ENCODE assay signal across 14 cellular contexts in the genomic region with DNA sequence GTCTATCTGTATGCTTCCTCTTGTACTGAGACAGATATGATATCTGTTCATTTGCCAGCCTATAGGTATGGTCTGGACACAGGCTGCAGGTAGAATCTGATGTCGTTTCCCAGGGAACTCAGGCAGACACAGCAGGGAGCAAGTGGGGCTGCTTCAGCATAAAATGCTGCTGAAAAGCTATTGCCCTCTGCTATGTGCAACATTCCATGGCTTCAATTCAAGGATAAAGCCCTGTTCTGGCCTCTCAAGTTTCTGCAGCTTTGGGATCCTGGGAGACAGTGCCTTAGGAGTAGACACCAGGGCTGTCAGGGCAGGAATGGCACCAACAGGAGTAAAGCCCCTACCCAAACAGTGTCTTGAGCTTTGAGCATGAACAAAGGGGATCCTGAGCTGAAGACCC.
"Had no signal": no experiment of that assay in that cellular context is flagged by ENCODE, and none has a peak within 500 bp of the region (broad histone marks: within the 10 kb centered on the region; RNA-seq: fewer than 3 reads in every experiment).

No MANE protein-coding gene starts in this region.

- H3K9me3 ChIP-seq: tibial artery had no signal

- H3K36me3 ChIP-seq: brain microvascular endothelial cell, tibial artery, WERI-Rb-1 had no signal

- H3K27me3 ChIP-seq: brain microvascular endothelial cell, tibial artery had no signal

- H3K4me3 Mint-ChIP-seq: activated CD4-positive, alpha-beta T cell treated with anti-CD3 and anti-CD28 coated beads for 36 hours; activated CD8-positive, alpha-beta T cell treated with anti-CD3 and anti-CD28 coated beads for 36 hours; activated T-cell treated with anti-CD3 and anti-CD28 coated beads, Interleukin-2, amount 50 U/mL, for 72 hours; stimulated activated naive B cell treated with anti-CD40 and anti-IgM and Interleukin-4, amounts not matched to agents 10 μg/mL and 1 μg/mL and 100 μg/mL, for 72 hours had no signal

- H3K4me1 ChIP-seq: tibial artery had no signal

- DNase-seq: activated CD4-positive, alpha-beta T cell treated with anti-CD3 and anti-CD28 coated beads for 36 hours; activated CD8-positive, alpha-beta T cell treated with anti-CD3 and anti-CD28 coated beads for 36 hours; activated gamma-delta T cell; activated T-cell treated with anti-CD3 and anti-CD28 coated beads, Interleukin-2, amount 50 U/mL, for 72 hours; amygdala; brain microvascular endothelial cell; dermis blood vessel endothelial cell; hippocampal formation; mesenchymal stem cell; stimulated activated naive B cell treated with anti-CD40 and anti-IgM and Interleukin-4, amounts not matched to agents 10 μg/mL and 1 μg/mL and 100 μg/mL, for 72 hours; tibial artery; WERI-Rb-1 had no signal

- H3K4me1 Mint-ChIP-seq: activated CD4-positive, alpha-beta T cell treated with anti-CD3 and anti-CD28 coated beads for 36 hours had no signal

- H3K27ac Mint-ChIP-seq: activated CD4-positive, alpha-beta T cell treated with anti-CD3 and anti-CD28 coated beads for 36 hours; activated CD8-positive, alpha-beta T cell treated with anti-CD3 and anti-CD28 coated beads for 36 hours; activated naive CD4-positive, alpha-beta T cell treated with anti-CD3 and anti-CD28 coated beads, Interleukin-2, amount 50 U/mL, for 72 hours; activated T-cell treated with anti-CD3 and anti-CD28 coated beads, Interleukin-2, amount 50 U/mL, for 72 hours; stimulated activated naive B cell treated with anti-CD40 and anti-IgM and Interleukin-4, amounts not matched to agents 10 μg/mL and 1 μg/mL and 100 μg/mL, for 72 hours had no signal

- ATAC-seq: activated CD4-positive, alpha-beta T cell treated with anti-CD3 and anti-CD28 coated beads for 36 hours; activated CD8-positive, alpha-beta T cell treated with anti-CD3 and anti-CD28 coated beads for 36 hours; activated naive CD4-positive, alpha-beta T cell treated with anti-CD3 and anti-CD28 coated beads, Interleukin-2, amount 50 U/mL, for 72 hours; activated T-cell treated with anti-CD3 and anti-CD28 coated beads, Interleukin-2, amount 50 U/mL, for 72 hours; stimulated activated naive B cell treated with anti-CD40 and anti-IgM and Interleukin-4, amounts not matched to agents 10 μg/mL and 1 μg/mL and 100 μg/mL, for 72 hours had no signal

- H3K4me3 ChIP-seq: SK-N-MC, tibial artery had no signal

- H3K27me3 Mint-ChIP-seq: activated CD8-positive, alpha-beta T cell treated with anti-CD3 and anti-CD28 coated beads for 36 hours had no signal

- H3K27ac ChIP-seq: brain microvascular endothelial cell, SK-N-MC, tibial artery, WERI-Rb-1 had no signal
